ENCODE assay signal across 1 cellular context in genomic region chr12:8648598-8649205, GRCh38.
TF ChIP-seq lines count a peak whose summit lies in the region.

No MANE protein-coding gene starts in this region.

TF ChIP-seq in SK-N-SH treated with all-trans-retinoic acid at 6 μM for 48 hours, 23 proteins besides CTCF, POLR2A, EP300 and RAD21 (continued from another document):
- TF ChIP-seq, protein P1, sequence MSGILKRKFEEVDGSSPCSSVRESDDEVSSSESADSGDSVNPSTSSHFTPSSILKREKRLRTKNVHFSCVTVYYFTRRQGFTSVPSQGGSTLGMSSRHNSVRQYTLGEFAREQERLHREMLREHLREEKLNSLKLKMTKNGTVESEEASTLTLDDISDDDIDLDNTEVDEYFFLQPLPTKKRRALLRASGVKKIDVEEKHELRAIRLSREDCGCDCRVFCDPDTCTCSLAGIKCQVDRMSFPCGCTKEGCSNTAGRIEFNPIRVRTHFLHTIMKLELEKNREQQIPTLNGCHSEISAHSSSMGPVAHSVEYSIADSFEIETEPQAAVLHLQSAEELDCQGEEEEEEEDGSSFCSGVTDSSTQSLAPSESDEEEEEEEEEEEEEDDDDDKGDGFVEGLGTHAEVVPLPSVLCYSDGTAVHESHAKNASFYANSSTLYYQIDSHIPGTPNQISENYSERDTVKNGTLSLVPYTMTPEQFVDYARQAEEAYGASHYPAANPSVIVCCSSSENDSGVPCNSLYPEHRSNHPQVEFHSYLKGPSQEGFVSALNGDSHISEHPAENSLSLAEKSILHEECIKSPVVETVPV (CRISPR knock-in tag; IDR thresholded peaks at IDR 0.05), result no peak
- TF ChIP-seq PPARA (CRISPR knock-in tag; IDR thresholded peaks at IDR 0.05; ENCODE audit: borderline replicate concordance) (no peak), RARB (CRISPR knock-in tag; IDR thresholded peaks at IDR 0.05) (no peak), ESRRG (CRISPR knock-in tag; IDR thresholded peaks at IDR 0.05) (no peak), POU6F1 (CRISPR knock-in tag; IDR thresholded peaks at IDR 0.05; ENCODE audit: borderline replicate concordance, low read depth) (no peak), ISL1 (CRISPR knock-in tag; IDR thresholded peaks at IDR 0.05) (no peak)
- TF ChIP-seq, protein P2, sequence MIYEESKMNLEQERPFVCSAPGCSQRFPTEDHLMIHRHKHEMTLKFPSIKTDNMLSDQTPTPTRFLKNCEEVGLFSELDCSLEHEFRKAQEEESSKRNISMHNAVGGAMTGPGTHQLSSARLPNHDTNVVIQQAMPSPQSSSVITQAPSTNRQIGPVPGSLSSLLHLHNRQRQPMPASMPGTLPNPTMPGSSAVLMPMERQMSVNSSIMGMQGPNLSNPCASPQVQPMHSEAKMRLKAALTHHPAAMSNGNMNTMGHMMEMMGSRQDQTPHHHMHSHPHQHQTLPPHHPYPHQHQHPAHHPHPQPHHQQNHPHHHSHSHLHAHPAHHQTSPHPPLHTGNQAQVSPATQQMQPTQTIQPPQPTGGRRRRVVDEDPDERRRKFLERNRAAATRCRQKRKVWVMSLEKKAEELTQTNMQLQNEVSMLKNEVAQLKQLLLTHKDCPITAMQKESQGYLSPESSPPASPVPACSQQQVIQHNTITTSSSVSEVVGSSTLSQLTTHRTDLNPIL (CRISPR knock-in tag; IDR thresholded peaks at IDR 0.05; ENCODE audit: low read depth), result no peak
